2 cellular contexts compared by ENCODE assay signal in the genomic region with DNA sequence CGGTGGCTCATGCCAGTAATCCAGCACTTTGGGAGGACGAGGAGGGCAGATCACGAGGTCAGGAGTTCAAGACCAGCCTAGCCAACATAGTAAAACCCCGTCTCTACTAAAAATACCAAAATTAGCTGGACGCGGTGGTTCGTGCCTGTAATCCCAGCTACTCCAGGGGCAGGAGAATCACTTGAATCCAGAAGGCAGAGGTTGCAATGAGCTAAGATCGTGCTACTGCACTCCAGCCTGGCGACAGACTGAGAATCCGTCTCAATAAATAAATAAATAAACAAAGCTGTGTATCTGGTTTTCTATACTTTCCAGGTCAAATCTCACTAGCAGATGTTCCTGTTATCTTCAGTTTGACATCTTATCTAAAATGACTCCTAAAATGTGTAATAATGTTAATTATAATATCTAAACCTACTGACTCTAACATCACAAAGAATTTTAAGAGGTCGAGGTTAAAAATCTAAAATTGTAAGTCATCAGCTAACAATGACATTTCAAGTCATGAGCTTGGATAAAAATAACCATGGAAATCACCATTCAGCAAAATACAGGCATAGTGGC.
TF ChIP-seq lines count a peak whose summit lies in the region.

No MANE protein-coding gene starts in this region.

TF ChIP-seq in A549, 52 proteins besides CTCF, POLR2A, EP300 and RAD21:
- TF ChIP-seq ZC3H11A (IDR thresholded peaks at IDR 0.05) (no peak), KDM5A (IDR thresholded peaks at IDR 0.05) (no peak)
- TF ChIP-seq, protein P1, sequence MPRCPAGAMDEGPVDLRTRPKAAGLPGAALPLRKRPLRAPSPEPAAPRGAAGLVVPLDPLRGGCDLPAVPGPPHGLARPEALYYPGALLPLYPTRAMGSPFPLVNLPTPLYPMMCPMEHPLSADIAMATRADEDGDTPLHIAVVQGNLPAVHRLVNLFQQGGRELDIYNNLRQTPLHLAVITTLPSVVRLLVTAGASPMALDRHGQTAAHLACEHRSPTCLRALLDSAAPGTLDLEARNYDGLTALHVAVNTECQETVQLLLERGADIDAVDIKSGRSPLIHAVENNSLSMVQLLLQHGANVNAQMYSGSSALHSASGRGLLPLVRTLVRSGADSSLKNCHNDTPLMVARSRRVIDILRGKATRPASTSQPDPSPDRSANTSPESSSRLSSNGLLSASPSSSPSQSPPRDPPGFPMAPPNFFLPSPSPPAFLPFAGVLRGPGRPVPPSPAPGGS (IDR thresholded peaks at IDR 0.05): no peak
TF ChIP-seq in A549: peak in this region for 0.

TF ChIP-seq in K562, 482 proteins besides CTCF, POLR2A, EP300 and RAD21:
- TF ChIP-seq EP400 (IDR thresholded peaks at IDR 0.05) (no peak), ZZZ3 (IDR thresholded peaks at IDR 0.05) (no peak), RBM34 (IDR thresholded peaks at IDR 0.05; ENCODE audit: borderline replicate concordance, insufficient read depth, low read length) (no peak), SMARCA5 (IDR thresholded peaks at IDR 0.05) (no peak), ZNF785 (CRISPR knock-in tag; IDR thresholded peaks at IDR 0.05) (no peak), MEF2A (IDR thresholded peaks at IDR 0.05; ENCODE audit: control insufficient read depth, low read depth, low read length) (no peak), ZNF12 (CRISPR knock-in tag; IDR thresholded peaks at IDR 0.05) (no peak), ZNF184 (CRISPR knock-in tag; IDR thresholded peaks at IDR 0.05) (no peak), NCOA2 (IDR thresholded peaks at IDR 0.05; ENCODE audit: partially characterized antibody in 2 of 2) (no peak), NFATC3 (IDR thresholded peaks at IDR 0.05) (no peak), SMARCC2 (IDR thresholded peaks at IDR 0.05; ENCODE audit: low read depth) (no peak), RCOR1 (IDR thresholded peaks at IDR 0.05; ENCODE audit: borderline replicate concordance in 1 of 2, low read depth in 2 of 2, low read length in 2 of 2) (no peak), CHD1 (IDR thresholded peaks at IDR 0.05; ENCODE audit: low read length) (no peak), ETV6 (IDR thresholded peaks at IDR 0.05; ENCODE audit: borderline replicate concordance in 1 of 2, low read depth in 2 of 2, low read length in 1 of 2) (no peak), ETV6 (CRISPR knock-in tag; IDR thresholded peaks at IDR 0.05; ENCODE audit: borderline replicate concordance) (no peak)
- TF ChIP-seq, protein P2, sequence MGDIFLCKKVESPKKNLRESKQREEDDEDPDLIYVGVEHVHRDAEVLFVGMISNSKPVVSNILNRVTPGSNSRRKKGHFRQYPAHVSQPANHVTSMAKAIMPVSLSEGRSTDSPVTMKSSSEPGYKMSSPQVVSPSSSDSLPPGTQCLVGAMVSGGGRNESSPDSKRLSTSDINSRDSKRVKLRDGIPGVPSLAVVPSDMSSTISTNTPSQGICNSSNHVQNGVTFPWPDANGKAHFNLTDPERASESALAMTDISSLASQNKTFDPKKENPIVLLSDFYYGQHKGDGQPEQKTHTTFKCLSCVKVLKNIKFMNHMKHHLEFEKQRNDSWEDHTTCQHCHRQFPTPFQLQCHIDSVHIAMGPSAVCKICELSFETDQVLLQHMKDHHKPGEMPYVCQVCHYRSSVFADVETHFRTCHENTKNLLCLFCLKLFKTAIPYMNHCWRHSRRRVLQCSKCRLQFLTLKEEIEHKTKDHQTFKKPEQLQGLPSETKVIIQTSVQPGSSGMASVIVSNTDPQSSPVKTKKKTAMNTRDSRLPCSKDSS (IDR thresholded peaks at IDR 0.05; ENCODE audit: low read depth, partially characterized antibody): no peak
